ENCODE assay signal across 10 cellular contexts in the genomic region with DNA sequence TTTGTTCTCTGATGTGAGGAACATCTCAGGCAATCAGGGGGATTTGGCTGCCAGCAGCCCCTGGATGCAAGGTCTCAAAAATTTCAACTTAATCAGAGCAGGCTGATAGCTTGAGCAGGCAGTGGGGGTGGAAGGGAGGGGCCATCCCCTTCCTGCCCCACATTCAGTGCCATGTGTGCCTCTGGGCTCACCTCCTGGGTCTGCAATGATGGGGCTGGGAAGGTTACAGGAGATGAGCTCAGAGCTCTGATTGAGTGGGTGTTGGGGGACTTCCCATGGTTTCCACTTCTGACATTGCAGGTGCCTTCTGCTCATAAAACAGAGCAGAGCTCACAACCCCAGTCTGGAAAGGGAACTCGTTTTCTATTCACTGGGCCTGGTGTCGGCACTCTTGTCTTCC. TPM values are rescaled to one million over a fixed set of nuclear protein-coding genes. Genes with fewer than 3 reads are reported as not detected.
DNase-seq lines count a peak whose midpoint lies in the region; ATAC-seq, FAIRE-seq and TF ChIP-seq lines count a peak whose summit lies in the region.
"Had no signal": no experiment of that assay in that cellular context is flagged by ENCODE, and none has a peak within 500 bp of the region (broad histone marks: within the 10 kb centered on the region; RNA-seq: fewer than 3 reads in every experiment).

No MANE protein-coding gene starts in this region.

- in situ Hi-C loops in KBM-7 (cut with MboI; ENCODE audit: low pct_unique_long_range_greater_than_20kb, low sequenced_read_pairs): no loop called here

- H3K27ac ChIP-seq in lower lobe of right lung: no peak overlapping the region
- H3K27ac ChIP-seq: SK-N-MC had no signal

- TF ChIP-seq CTCF in lower lobe of right lung (IDR thresholded peaks at IDR 0.05): no peak

- H3K27me3 ChIP-seq in lower lobe of right lung (ENCODE audit: low read depth): no peaks in the 10 kb centered on the region

- no peak for TF ChIP-seq POLR2A in H54 (IDR thresholded peaks at IDR 0.05; ENCODE audit: low read depth, low read length)

- peak; percentile 67 for ATAC-seq in GM18498 (IDR thresholded peaks at IDR 0.05; ENCODE audit: unreplicated experiment)
- peak; percentile 59 for ATAC-seq in HG03342 (IDR thresholded peaks at IDR 0.05; ENCODE audit: unreplicated experiment)
- ATAC-seq in lower lobe of right lung: no peak

- H3K4me3 ChIP-seq in lower lobe of right lung: no peak overlapping the region
- H3K4me3 ChIP-seq: SK-N-MC had no signal

- peak; percentile 68 for DNase-seq in activated naive CD4-positive, alpha-beta T cell treated with Interleukin-2 at 50 U/mL for 16 hours
- DNase-seq in stimulated activated CD4-positive, alpha-beta T cell treated with anti-CD3 and anti-CD28 coated beads, Interleukin-4, amount 100 ng/mL, for 24 hours: peak; percentile 78
- DNase-seq in H4 (ENCODE audit: low spot score) (no peak), H54 (ENCODE audit: insufficient read length, low spot score) (no peak), lower lobe of right lung (no peak), KBM-7 (no peak)
- DNase-seq: NCI-H2171 treated with DMSO at 0.1 percent for 48 hours had no signal

- no peaks in the 10 kb centered on the region for H3K4me1 ChIP-seq in lower lobe of right lung

- H3K36me3 ChIP-seq in lower lobe of right lung: no peaks in the 10 kb centered on the region

- no peak for FAIRE-seq in H54 (lab: Jason Lieb, UNC)

- intact Hi-C loops in lower lobe of right lung (cut with DNase I): no loop called here

- H3K9me3 ChIP-seq in lower lobe of right lung: no peaks in the 10 kb centered on the region

RNA-seq across cellular contexts. Expression of a gene that starts 37.0 kb away (rescaled TPM):
- 5.1 and 7.7 TPM in 2 replicates for total RNA-seq in H4 (2014; rRNA removed; shearing (Covaris generic))
- total RNA-seq in lower lobe of right lung: 8.8 TPM

RNA-seq across cellular contexts. Expression of a gene that starts 38.4 kb away (rescaled TPM):
- total RNA-seq in H4 (2014; rRNA removed; shearing (Covaris generic)): 0.02 and 0.10 TPM in 2 replicates
- total RNA-seq in lower lobe of right lung: 10.2 TPM

RNA-seq across cellular contexts. Expression of a gene that starts 46.2 kb away (rescaled TPM):
- total RNA-seq in H4 (2014; rRNA removed; shearing (Covaris generic)): not detected in 2 replicates
- total RNA-seq in lower lobe of right lung: not detected

RNA-seq across cellular contexts. Expression of a gene that starts 54.8 kb away (rescaled TPM):
- total RNA-seq in H4 (2014; rRNA removed; shearing (Covaris generic)): not detected in 2 replicates
- 47.6 TPM for total RNA-seq in lower lobe of right lung

Comparison
In these comparisons a context has a peak if more than half of its experiments do, and no peak if none do; other contexts are left out.
1. ATAC-seq: peak in GM18498 (single experiment) and HG03342 (single experiment); none in lower lobe of right lung (0 of 2).
2. DNase-seq: peak in activated naive CD4-positive, alpha-beta T cell treated with Interleukin-2 at 50 U/mL for 16 hours (single experiment) and stimulated activated CD4-positive, alpha-beta T cell treated with anti-CD3 and anti-CD28 coated beads, Interleukin-4, amount 100 ng/mL, for 24 hours (single experiment); none in H4 (single experiment), H54 (single experiment), lower lobe of right lung (single experiment) and KBM-7 (single experiment).
3. RNA of a gene that starts 38.4 kb away (total RNA-seq): 10.2 TPM in lower lobe of right lung (single experiment); 0.02 to 0.10 TPM in H4; every median in the first group is over 10 times any median in the second.